In genomic region chr17:39769974-39770587, GRCh38 we compare ENCODE assay signal across 1 cellular context.
A peak's percentile ranks its signal among the peaks of the same experiment; 100 is the strongest.
TF ChIP-seq lines count a peak whose summit lies in the region.

No MANE protein-coding gene starts in this region.

TF ChIP-seq in HCT116, 20 proteins besides CTCF, POLR2A, EP300 and RAD21 (continued from another document):
- TF ChIP-seq REST (IDR thresholded peaks at IDR 0.05; ENCODE audit: low read depth) (no peak), EZH2phosphoT487 (IDR thresholded peaks at IDR 0.05; ENCODE audit: borderline replicate concordance) (no peak), CBX3 (IDR thresholded peaks at IDR 0.05; ENCODE audit: low read depth) (peak; percentile 51; the same call in 1 of the 2 replicates), JUND (IDR thresholded peaks at IDR 0.05) (peak; percentile 71), TCF7L2 (IDR thresholded peaks at IDR 0.05; ENCODE audit: borderline replicate concordance, extremely low read depth, insufficient read depth, insufficient read length) (no peak), EZH2 (IDR thresholded peaks at IDR 0.05) (no peak), CEBPB (IDR thresholded peaks at IDR 0.05; ENCODE audit: low read depth) (peak; percentile 75)
- TF ChIP-seq, protein P1, sequence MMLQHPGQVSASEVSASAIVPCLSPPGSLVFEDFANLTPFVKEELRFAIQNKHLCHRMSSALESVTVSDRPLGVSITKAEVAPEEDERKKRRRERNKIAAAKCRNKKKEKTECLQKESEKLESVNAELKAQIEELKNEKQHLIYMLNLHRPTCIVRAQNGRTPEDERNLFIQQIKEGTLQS (IDR thresholded peaks at IDR 0.05) = 0 out of 2 replicates have a peak, but pooled peaks have one; percentile 37
